Comparison of ENCODE assay signal across 14 cellular contexts in genomic region chr13:27112006-27112405, GRCh38.
DNase-seq lines count a peak whose midpoint lies in the region; ATAC-seq and TF ChIP-seq lines count a peak whose summit lies in the region.
"Had no signal": no experiment of that assay in that cellular context is flagged by ENCODE, and none has a peak within 500 bp of the region (broad histone marks: within the 10 kb centered on the region; RNA-seq: fewer than 3 reads in every experiment).

No MANE protein-coding gene starts in this region.

- peaks cover 39% of the 10 kb centered on the region for H3K36me3 Mint-ChIP-seq in activated naive CD8-positive, alpha-beta T cell treated with anti-CD3 and anti-CD28 coated beads, Interleukin-2, amount 50 U/mL, for 24 hours (ENCODE audit: low read depth)

- H3K9me3 Mint-ChIP-seq in activated naive CD8-positive, alpha-beta T cell treated with anti-CD3 and anti-CD28 coated beads, Interleukin-2, amount 50 U/mL, for 24 hours, result no peaks in the 10 kb centered on the region

- TF ChIP-seq CTCF in GM12865 (IDR thresholded peaks at IDR 0.05; ENCODE audit: insufficient read depth, low read depth, low read length, missing control alignments), result no peak

- H3K27me3 Mint-ChIP-seq in activated naive CD8-positive, alpha-beta T cell treated with anti-CD3 and anti-CD28 coated beads, Interleukin-2, amount 50 U/mL, for 24 hours, result no peaks in the 10 kb centered on the region

- no peak overlapping the region for H3K4me3 Mint-ChIP-seq in activated naive CD8-positive, alpha-beta T cell treated with anti-CD3 and anti-CD28 coated beads, Interleukin-2, amount 50 U/mL, for 24 hours

- H3K4me3 ChIP-seq in GM12865 (ENCODE audit: low read depth, low read length), result no peak overlapping the region
- H3K4me3 ChIP-seq: BLaER1 treated with 17β-estradiol and CSF1 and Interleukin-3, amounts not matched to agents 10 nM and 100 nM had no signal

- peaks cover 31% of the 10 kb centered on the region for H3K4me1 Mint-ChIP-seq in activated naive CD8-positive, alpha-beta T cell treated with anti-CD3 and anti-CD28 coated beads, Interleukin-2, amount 50 U/mL, for 24 hours

- peak; percentile 51 for DNase-seq in GM12865 (ENCODE audit: low read depth)
- peak; percentile 15 for DNase-seq in kidney tubule cell (ENCODE audit: low spot score)
- DNase-seq in NCI-H510A treated with DMSO at 0.1 percent for 48 hours (lab: John Stamatoyannopoulos, UW), result no peak
- DNase-seq in activated naive CD8-positive, alpha-beta T cell treated with anti-CD3 and anti-CD28 coated beads, Interleukin-2, amount 50 U/mL, for 24 hours, result no peak
- DNase-seq: HCEC 1CT, NCI-H1436, NCI-H2081, NCI-H526 treated with DMSO at 0.1 percent for 48 hours, OCI-M1, T-helper 1 cell had no signal

- TF ChIP-seq POLR2A in GM18505 (IDR thresholded peaks at IDR 0.05; ENCODE audit: borderline replicate concordance, extremely low read depth, insufficient read depth, insufficient read length), result no peak

- no peak overlapping the region for H3K27ac Mint-ChIP-seq in activated naive CD8-positive, alpha-beta T cell treated with anti-CD3 and anti-CD28 coated beads, Interleukin-2, amount 50 U/mL, for 24 hours

- ATAC-seq in GM18505 (IDR thresholded peaks at IDR 0.05; ENCODE audit: unreplicated experiment) (peak; percentile 55), HG02610 (IDR thresholded peaks at IDR 0.05; ENCODE audit: unreplicated experiment) (peak; percentile 27), HG02970 (IDR thresholded peaks at IDR 0.05; ENCODE audit: low FRiP score, unreplicated experiment) (no peak)
- ATAC-seq in activated naive CD8-positive, alpha-beta T cell treated with anti-CD3 and anti-CD28 coated beads, Interleukin-2, amount 50 U/mL, for 24 hours, result no peak

Comparison
In these comparisons a context has a peak if more than half of its experiments do, and no peak if none do; other contexts are left out.
1. DNase-seq: peak in GM12865 (single experiment) and kidney tubule cell (single experiment); none in NCI-H510A treated with DMSO at 0.1 percent for 48 hours (single experiment) and activated naive CD8-positive, alpha-beta T cell treated with anti-CD3 and anti-CD28 coated beads, Interleukin-2, amount 50 U/mL, for 24 hours (single experiment).
2. ATAC-seq: peak in GM18505 (single experiment) and HG02610 (single experiment); none in activated naive CD8-positive, alpha-beta T cell treated with anti-CD3 and anti-CD28 coated beads, Interleukin-2, amount 50 U/mL, for 24 hours (single experiment) and HG02970 (single experiment).